In genomic region chr6:157622427-157622826, GRCh38 we compare ENCODE assay signal across 21 cellular contexts.
DNase-seq lines count a peak whose midpoint lies in the region; FAIRE-seq and TF ChIP-seq lines count a peak whose summit lies in the region.
"Had no signal": no experiment of that assay in that cellular context is flagged by ENCODE, and none has a peak within 500 bp of the region (broad histone marks: within the 10 kb centered on the region; RNA-seq: fewer than 3 reads in every experiment).

No MANE protein-coding gene starts in this region.

- peak; percentile 17 for DNase-seq in endodermal cell
- DNase-seq in uterus: no peak
- no peak for DNase-seq in T-helper 9 cell
- no peak for DNase-seq in kidney
- DNase-seq: AML-193; Caco-2; Calu3; CD4-positive, alpha-beta T cell; CD8-positive, alpha-beta T cell; DMS79 treated with DMSO at 0.1 percent for 48 hours; GF-D8 had no signal

- no peak overlapping the region for H3K27ac Mint-ChIP-seq in endodermal cell
- H3K27ac Mint-ChIP-seq: B cell; CD4-positive, alpha-beta T cell; CD8-positive, alpha-beta T cell had no signal

- H3K9me3 ChIP-seq in HEK293 (ENCODE audit: control insufficient read depth, insufficient read depth, low read depth, low read length) (no peaks in the 10 kb centered on the region), endodermal cell (ENCODE audit: control insufficient read depth, low read length) (no peaks in the 10 kb centered on the region), uterus (no peaks in the 10 kb centered on the region), kidney (ENCODE audit: control insufficient read depth in 1 of 2, low read length in 2 of 2) (no peaks in the 10 kb centered on the region)
- H3K9me3 ChIP-seq: A549, Caco-2 had no signal

- H3K27ac ChIP-seq in HEK293 (ENCODE audit: extremely low read depth, low read depth, low read length): no peak overlapping the region
- H3K27ac ChIP-seq in endodermal cell (ENCODE audit: low read depth, low read length): no peak overlapping the region
- H3K27ac ChIP-seq in uterus: peak overlapping the region; percentile 12 to 52
- no peak overlapping the region for H3K27ac ChIP-seq in kidney (ENCODE audit: low read depth in 2 of 2, low read length in 2 of 2)
- H3K27ac ChIP-seq: 22Rv1; A549; BLaER1 treated with 17β-estradiol and CSF1 and Interleukin-3, amounts not matched to agents 10 nM and 100 nM; C4-2B had no signal

- 90 to 96% methylated on average over 3 of the region's 3 CpGs for WGBS in endodermal cell (ENCODE audit: insufficient coverage in 1 of 2, insufficient read length in 1 of 2), 2 experiments

- H3K9me3 Mint-ChIP-seq in endodermal cell: no peaks in the 10 kb centered on the region
- H3K9me3 Mint-ChIP-seq: CD8-positive, alpha-beta T cell had no signal

- no peaks in the 10 kb centered on the region for H3K36me3 Mint-ChIP-seq in endodermal cell (ENCODE audit: low read depth)
- H3K36me3 Mint-ChIP-seq: CD8-positive, alpha-beta T cell had no signal

- no peak overlapping the region for H3K4me3 ChIP-seq in HEK293 (ENCODE audit: low read depth, low read length)
- H3K4me3 ChIP-seq in endodermal cell (ENCODE audit: low read length): no peak overlapping the region
- no peak overlapping the region for H3K4me3 ChIP-seq in uterus
- H3K4me3 ChIP-seq in kidney (ENCODE audit: low read length in 2 of 2): no peak overlapping the region
- H3K4me3 ChIP-seq: A549; BLaER1 treated with 17β-estradiol and CSF1 and Interleukin-3, amounts not matched to agents 10 nM and 100 nM had no signal

- POLR2A ChIA-PET in HEK293 (lab: Yijun Ruan, JAX): interaction anchor here (1.4 kb wide), 1 partner anchor 9 kb away, joined by 3 read pairs; no protein-coding TSS in a partner anchor

- H3K4me1 ChIP-seq in HEK293 (ENCODE audit: control insufficient read depth, insufficient read depth, low read length) (no peaks in the 10 kb centered on the region), endodermal cell (ENCODE audit: control insufficient read depth, insufficient read depth, low read length) (no peaks in the 10 kb centered on the region), uterus (no peaks in the 10 kb centered on the region), kidney (ENCODE audit: control insufficient read depth in 1 of 2, insufficient read depth in 1 of 2, low read depth in 1 of 2, low read length in 2 of 2) (peaks cover 3 to 4% of the 10 kb centered on the region in 2 donors)
- H3K4me1 ChIP-seq: BLaER1 treated with 17β-estradiol and CSF1 and Interleukin-3, amounts not matched to agents 10 nM and 100 nM; Caco-2 had no signal

- CTCF ChIA-PET in HEK293 (lab: Yijun Ruan, JAX): interaction anchor here (1.0 to 1.2 kb wide), 2 partner anchors 9 to 308 kb away, joined by 3 to 7 read pairs; no protein-coding TSS in a partner anchor

- H3K4me1 Mint-ChIP-seq in endodermal cell: peaks cover 1% of the 10 kb centered on the region

- intact Hi-C loops in uterus (cut with DNase I; ENCODE audit: low total_unique reads): no loop called here
- intact Hi-C loops in kidney (cut with DNase I): no loop called here

- H3K27me3 Mint-ChIP-seq in endodermal cell (ENCODE audit: insufficient read depth): no peaks in the 10 kb centered on the region
- H3K27me3 Mint-ChIP-seq: B cell; CD4-positive, alpha-beta T cell had no signal

- H3K27me3 ChIP-seq in endodermal cell (ENCODE audit: control insufficient read depth, insufficient read depth, low read length, poor library complexity, severe bottlenecking) (no peaks in the 10 kb centered on the region), uterus (no peaks in the 10 kb centered on the region)
- H3K27me3 ChIP-seq: BLaER1 treated with 17β-estradiol and CSF1 and Interleukin-3, amounts not matched to agents 10 nM and 100 nM had no signal

- TF ChIP-seq CTCF in HEK293 (tag by site-specific recombination; IDR thresholded peaks at IDR 0.05) (no peak), endodermal cell (conservative IDR thresholded peaks at IDR 0.05) (no peak), uterus (IDR thresholded peaks at IDR 0.05) (no peak), kidney (IDR thresholded peaks at IDR 0.05; ENCODE audit: borderline replicate concordance, extremely low read depth, insufficient read depth) (no peak)

- TF ChIP-seq POLR2A in uterus (IDR thresholded peaks at IDR 0.05): no peak

- no peak for FAIRE-seq in kidney (lab: Jason Lieb, UNC)
- FAIRE-seq: A549, D721Med, G401.6, GM12891, GM19239 had no signal

- H3K9ac ChIP-seq in endodermal cell (ENCODE audit: extremely low read depth, low read length, poor library complexity, severe bottlenecking) (no peak overlapping the region), kidney (ENCODE audit: low read length in 2 of 2) (no peak overlapping the region)
- H3K9ac ChIP-seq: BLaER1 treated with 17β-estradiol and CSF1 and Interleukin-3, amounts not matched to agents 10 nM and 100 nM had no signal

- H3K36me3 ChIP-seq in HEK293 (ENCODE audit: control insufficient read depth in 2 of 2, insufficient read depth in 1 of 2, low read length in 2 of 2) (no peaks in the 10 kb centered on the region), endodermal cell (ENCODE audit: control insufficient read depth, insufficient read depth, low read length) (no peaks in the 10 kb centered on the region), uterus (no peaks in the 10 kb centered on the region), kidney (ENCODE audit: control insufficient read depth in 1 of 2, insufficient read depth in 2 of 2, low read length in 2 of 2) (no peaks in the 10 kb centered on the region)

- no peak overlapping the region for H3K4me3 Mint-ChIP-seq in endodermal cell
- H3K4me3 Mint-ChIP-seq: B cell; CD4-positive, alpha-beta T cell; CD8-positive, alpha-beta T cell had no signal

TF ChIP-seq in HEK293, 187 proteins besides CTCF, POLR2A, EP300 and RAD21:
- TF ChIP-seq KLF17 (tag by site-specific recombination; IDR thresholded peaks at IDR 0.05) (no peak), ZNF561 (tag by site-specific recombination; IDR thresholded peaks at IDR 0.05; ENCODE audit: borderline replicate concordance) (no peak), ZFHX2 (tag by site-specific recombination; conservative IDR thresholded peaks at IDR 0.05) (peak; percentile 56), EGR2 (tag by site-specific recombination; IDR thresholded peaks at IDR 0.05; ENCODE audit: low read depth) (peak; percentile 51; the same call in 1 of the 2 replicates)

Comparison
In these comparisons a context has a peak if more than half of its experiments do, and no peak if none do; other contexts are left out.
1. H3K27ac ChIP-seq: peak in uterus (2 of 2); none in HEK293 (single experiment), endodermal cell (single experiment) and kidney (0 of 2).